In the genomic region with DNA sequence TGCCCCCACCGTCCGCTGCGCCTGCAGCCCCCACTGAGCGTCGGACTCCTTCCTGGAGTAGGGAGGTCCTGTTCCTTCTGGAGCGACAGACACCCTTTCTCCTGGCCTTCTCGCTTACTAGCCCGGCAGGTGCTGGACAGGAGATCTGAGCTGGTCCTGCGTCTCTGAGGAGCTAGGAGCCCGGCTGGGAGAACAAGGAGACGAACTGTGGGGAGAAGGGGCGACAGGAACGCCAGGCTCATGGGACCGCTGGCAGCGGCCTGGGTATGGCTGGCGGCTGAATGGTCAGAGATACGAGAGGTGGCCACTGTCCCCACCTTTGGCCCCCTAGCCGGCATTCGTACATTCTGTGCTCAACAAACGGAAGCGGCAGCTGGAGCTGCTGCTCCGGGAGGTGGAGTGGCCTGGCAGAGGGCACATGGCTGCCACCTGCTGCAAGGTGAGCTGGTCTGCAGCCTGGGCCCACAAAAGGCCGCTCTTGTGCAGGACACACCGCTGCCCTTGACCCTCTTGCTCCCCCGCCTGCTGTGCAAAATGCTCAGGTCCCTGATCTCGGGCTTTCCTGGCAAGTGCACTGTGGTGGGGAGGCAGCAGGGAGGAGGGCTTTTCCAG, we compare ENCODE assay signal across 27 cellular contexts.
DNase-seq lines count a peak whose midpoint lies in the region; ATAC-seq and TF ChIP-seq lines count a peak whose summit lies in the region.
"Had no signal": no experiment of that assay in that cellular context is flagged by ENCODE, and none has a peak within 500 bp of the region (broad histone marks: within the 10 kb centered on the region; RNA-seq: fewer than 3 reads in every experiment).

No MANE protein-coding gene starts in this region.

- TF ChIP-seq EP300 in SK-N-SH (IDR thresholded peaks at IDR 0.05; ENCODE audit: borderline replicate concordance in 1 of 2, low read depth in 1 of 2, low read length in 1 of 2), result no peak

- H3K36me3 Mint-ChIP-seq in natural killer cell, result peaks cover 19% of the 10 kb centered on the region
- H3K36me3 Mint-ChIP-seq: activated naive CD8-positive, alpha-beta T cell treated with anti-CD3 and anti-CD28 coated beads for 36 hours had no signal

- no peaks in the 10 kb centered on the region for H3K4me1 Mint-ChIP-seq in natural killer cell
- H3K4me1 Mint-ChIP-seq: activated naive CD8-positive, alpha-beta T cell treated with anti-CD3 and anti-CD28 coated beads for 36 hours; endodermal cell had no signal

- peak overlapping the region; percentile 60; the same call in 1 of the 2 replicates for H3K4me2 ChIP-seq in SK-N-SH

- H3F3A ChIP-seq in SK-N-SH (replicated peaks; ENCODE audit: insufficient read depth), result no peaks in the 10 kb centered on the region

- H3K27me3 Mint-ChIP-seq in natural killer cell (ENCODE audit: low read depth in 2 of 2), result no peaks in the 10 kb centered on the region
- H3K27me3 Mint-ChIP-seq: activated naive CD8-positive, alpha-beta T cell treated with anti-CD3 and anti-CD28 coated beads for 36 hours; dendritic cell treated with granulocyte-macrophage colony-stimulating factor and Interleukin-4, amounts not matched to agents 40 ng/mL and 50 ng/mL, for 4 days had no signal

- POLR2A ChIA-PET in SK-N-SH (lab: Yijun Ruan, JAX), result no interaction called here

- H3K4me3 ChIP-seq in SK-N-SH (ENCODE audit: low read depth in 2 of 2, low read length in 1 of 2), result peak overlapping the region; percentile 29 to 33; a peak in 3 of 4 replicates
- H3K4me3 ChIP-seq: heart right ventricle, lower lobe of right lung, pancreas, spleen had no signal

- ATAC-seq in natural killer cell, result no peak
- no peak for ATAC-seq in Right ventricle myocardium superior (ENCODE audit: poor library complexity)
- ATAC-seq: esophagus mucosa, heart right ventricle, lower lobe of right lung, right cardiac atrium had no signal

- peak; percentile 47 for TF ChIP-seq RAD21 in SK-N-SH (IDR thresholded peaks at IDR 0.05; ENCODE audit: low read length)

- TF ChIP-seq CTCF in SK-N-SH (IDR thresholded peaks at IDR 0.05), result no peak
- no peak for TF ChIP-seq CTCF in natural killer cell (IDR thresholded peaks at IDR 0.05)

- H3K9ac ChIP-seq in SK-N-SH, result no peak overlapping the region

- H4K20me1 ChIP-seq in SK-N-SH (ENCODE audit: insufficient read depth), result no peaks in the 10 kb centered on the region

- no peak overlapping the region for H2AFZ ChIP-seq in SK-N-SH (ENCODE audit: low read depth)

- intact Hi-C loops in natural killer cell (cut with micrococcal nuclease), result no loop called here
- intact Hi-C loops in Right ventricle myocardium superior (cut with DNase I), result no loop called here

- CTCF ChIA-PET in SK-N-SH (lab: Yijun Ruan, JAX), result interaction anchor here (0.6 to 1.7 kb wide), 4 partner anchors 19 to 449 kb away, joined by 3 to 7 read pairs (median 4); no protein-coding TSS in a partner anchor

- H3K9me3 Mint-ChIP-seq in natural killer cell, result peaks cover 13 to 27% of the 10 kb centered on the region in 2 donors

- no peak overlapping the region; a peak in 1 of 4 replicates for H3K27ac ChIP-seq in SK-N-SH (ENCODE audit: low read depth in 2 of 2, low read length in 1 of 2)
- H3K27ac ChIP-seq: heart right ventricle, lower lobe of right lung, pancreas, spleen had no signal

- peaks cover 0 to 2% of the 10 kb centered on the region in 2 experiments; a peak in 1 of 4 replicates for H3K4me1 ChIP-seq in SK-N-SH (ENCODE audit: control insufficient read depth in 1 of 2, insufficient read depth in 2 of 2, low read depth in 1 of 2, low read length in 1 of 2)
- H3K4me1 ChIP-seq: heart right ventricle, lower lobe of right lung, pancreas, spleen had no signal

- WGBS in SK-N-SH (ENCODE audit: low lambda C conversion rate), result 14% methylated on average over 7 of the region's 26 CpGs

- H3K9me2 ChIP-seq in SK-N-SH, result no peaks in the 10 kb centered on the region

- peaks cover 9% of the 10 kb centered on the region for H3K27me3 ChIP-seq in SK-N-SH (ENCODE audit: insufficient read depth)
- H3K27me3 ChIP-seq: pancreas, spleen had no signal

- no peaks in the 10 kb centered on the region for H3K36me3 ChIP-seq in SK-N-SH (replicated peaks in 1 of 2; ENCODE audit: control insufficient read depth in 1 of 2, insufficient read depth in 2 of 2, low read length in 1 of 2)
- H3K36me3 ChIP-seq: heart right ventricle, lower lobe of right lung, pancreas, spleen had no signal

- H3K9me3 ChIP-seq in SK-N-SH, result no peaks in the 10 kb centered on the region
- H3K9me3 ChIP-seq: lower lobe of right lung, pancreas had no signal

- no peak overlapping the region for H3K4me3 Mint-ChIP-seq in natural killer cell
- H3K4me3 Mint-ChIP-seq: activated naive CD8-positive, alpha-beta T cell treated with anti-CD3 and anti-CD28 coated beads for 36 hours; dendritic cell treated with granulocyte-macrophage colony-stimulating factor and Interleukin-4, amounts not matched to agents 40 ng/mL and 50 ng/mL, for 4 days; endodermal cell had no signal

- H3K79me2 ChIP-seq in SK-N-SH (ENCODE audit: insufficient read depth), result no peaks in the 10 kb centered on the region

- H3K27ac Mint-ChIP-seq in natural killer cell, result no peak overlapping the region
- H3K27ac Mint-ChIP-seq: activated naive CD8-positive, alpha-beta T cell treated with anti-CD3 and anti-CD28 coated beads for 36 hours; dendritic cell treated with granulocyte-macrophage colony-stimulating factor and Interleukin-4, amounts not matched to agents 40 ng/mL and 50 ng/mL, for 4 days; endodermal cell had no signal

- DNase-seq in COLO668 (lab: John Stamatoyannopoulos, UW; ENCODE audit: unreplicated experiment), result peak; percentile 1
- DNase-seq in HuH-7.5 (ENCODE audit: low spot score), result peak; percentile 10
- peak; percentile 32 for DNase-seq in NCI-H2171 treated with DMSO at 0.1 percent for 48 hours (lab: John Stamatoyannopoulos, UW)
- peak; percentile 59 for DNase-seq in SK-N-SH
- no peak for DNase-seq in natural killer cell
- no peak for DNase-seq in NCI-H748 (lab: John Stamatoyannopoulos, UW; ENCODE audit: unreplicated experiment)
- no peak for DNase-seq in Right ventricle myocardium superior
- DNase-seq in stimulated activated CD4-positive, alpha-beta T cell treated with anti-CD3 and anti-CD28 coated beads, Interleukin-15, amount 100 ng/mL, for 24 hours, result no peak
- DNase-seq: activated CD4-positive, alpha-beta T cell treated with anti-CD3 and anti-CD28 coated beads for 48 hours; activated effector memory CD4-positive, alpha-beta T cell treated with anti-CD3 and anti-CD28 coated beads, Interleukin-2, amount 50 U/mL, for 16 hours; activated naive CD8-positive, alpha-beta T cell treated with anti-CD3 and anti-CD28 coated beads for 36 hours; activated T-cell treated with anti-CD3 and anti-CD28 coated beads, Interleukin-2, amount 50 U/mL, for 1 hour; C1 segment of cervical spinal cord; caudate nucleus; endodermal cell; foreskin melanocyte; heart right ventricle; IMR-90; lower lobe of right lung; NCI-H69; right cardiac atrium; spleen; stimulated activated CD4-positive, alpha-beta T cell treated with anti-CD3 and anti-CD28 coated beads, Interleukin-4, amount 100 ng/mL, for 1 hour; substantia nigra had no signal

TF ChIP-seq in SK-N-SH, 30 proteins besides CTCF, POLR2A, EP300 and RAD21:
- no peak for TF ChIP-seq TEAD4 (IDR thresholded peaks at IDR 0.05; ENCODE audit: borderline replicate concordance, insufficient read depth)
- no peak for TF ChIP-seq JUND (IDR thresholded peaks at IDR 0.05)

Comparison
In these comparisons a context has a peak if more than half of its experiments do, and no peak if none do; other contexts are left out.
1. DNase-seq: peak in COLO668 (single experiment), HuH-7.5 (single experiment), NCI-H2171 treated with DMSO at 0.1 percent for 48 hours (single experiment) and SK-N-SH (single experiment); none in natural killer cell (single experiment), NCI-H748 (single experiment), Right ventricle myocardium superior (single experiment) and stimulated activated CD4-positive, alpha-beta T cell treated with anti-CD3 and anti-CD28 coated beads, Interleukin-15, amount 100 ng/mL, for 24 hours (single experiment).